Comparison of ENCODE assay signal across 12 cellular contexts in the genomic region with DNA sequence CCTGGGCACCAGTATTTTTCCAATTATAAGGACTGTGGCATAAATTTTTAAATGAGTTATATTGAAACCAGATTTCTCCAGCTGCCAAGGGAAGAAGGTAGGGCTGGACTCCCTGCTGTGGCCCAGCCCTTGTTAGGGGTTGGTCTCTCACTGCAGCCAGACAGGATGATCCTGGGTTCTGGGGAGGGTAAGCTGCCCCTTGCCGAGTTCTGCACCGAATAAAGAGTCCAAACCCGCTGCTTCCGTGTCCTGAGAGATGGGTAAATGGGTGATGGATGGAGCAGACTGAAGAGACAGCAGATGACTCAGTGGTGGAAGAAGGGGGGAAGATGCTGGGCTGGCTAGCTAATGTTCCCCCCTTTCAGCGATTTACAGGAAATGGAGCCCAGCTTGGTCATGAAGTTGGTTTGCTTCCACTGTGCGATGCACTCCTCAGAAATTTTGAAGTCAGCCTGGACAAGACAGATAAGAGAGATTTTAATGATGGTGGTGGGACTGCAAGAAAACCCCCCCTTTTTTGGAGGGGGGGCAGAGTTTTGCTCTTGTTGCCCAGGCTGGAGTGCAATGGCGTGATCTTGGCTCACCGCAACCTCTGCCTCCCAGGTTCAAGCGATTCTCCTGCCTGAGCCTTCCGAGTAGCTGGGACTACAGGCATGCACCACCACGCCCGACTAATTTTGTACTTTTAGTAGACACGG. TPM values are rescaled to one million over a fixed set of nuclear protein-coding genes. Genes with fewer than 3 reads are reported as not detected.
DNase-seq lines count a peak whose midpoint lies in the region; ATAC-seq and TF ChIP-seq lines count a peak whose summit lies in the region.
"Had no signal": no experiment of that assay in that cellular context is flagged by ENCODE, and none has a peak within 500 bp of the region (broad histone marks: within the 10 kb centered on the region; RNA-seq: fewer than 3 reads in every experiment).

No MANE protein-coding gene starts in this region.

- no peak overlapping the region for H3K4me2 ChIP-seq in trophoblast cell (ENCODE audit: low read length)

- H3K27me3 Mint-ChIP-seq in osteocyte (ENCODE audit: unreplicated experiment): no peaks in the 10 kb centered on the region
- H3K27me3 Mint-ChIP-seq: naive B cell had no signal

- no peak overlapping the region for H2BK12ac ChIP-seq in trophoblast cell (ENCODE audit: low read length)

- ATAC-seq in HG02588 (IDR thresholded peaks at IDR 0.05; ENCODE audit: unreplicated experiment) (no peak), GM19467 (IDR thresholded peaks at IDR 0.05; ENCODE audit: unreplicated experiment) (no peak)

- no peak overlapping the region for H3K4ac ChIP-seq in trophoblast cell (ENCODE audit: low read depth, low read length)

- H4K91ac ChIP-seq in trophoblast cell (ENCODE audit: low read depth, low read length): no peak overlapping the region

- H3K9me3 ChIP-seq in SK-N-MC (ENCODE audit: low read depth, low read length) (no peaks in the 10 kb centered on the region), esophagus muscularis mucosa (no peaks in the 10 kb centered on the region), trophoblast cell (ENCODE audit: insufficient read depth, low read depth, low read length) (no peaks in the 10 kb centered on the region)

- H3K27me3 ChIP-seq in esophagus muscularis mucosa: no peaks in the 10 kb centered on the region
- no peaks in the 10 kb centered on the region for H3K27me3 ChIP-seq in trophoblast cell (ENCODE audit: insufficient read depth, low read length)
- H3K27me3 ChIP-seq: dorsolateral prefrontal cortex had no signal

- H3K14ac ChIP-seq in trophoblast cell (ENCODE audit: low read length): no peak overlapping the region

- H3K4me3 Mint-ChIP-seq in osteocyte (ENCODE audit: unreplicated experiment): peak overlapping the region; percentile 36
- H3K4me3 Mint-ChIP-seq: activated T-helper 1 cell treated with anti-CD3 and anti-CD28 coated beads, Interleukin-12 subunit alpha, Interleukin-12 subunit beta, Interleukin-2, Interleukin-4 antibody, amounts not matched to agents 30 ng/mL and 10 ng/mL and 1 ng/mL, durations not matched to agents 14 hours and 24 hours and 36 hours had no signal

- H2BK120ac ChIP-seq in trophoblast cell (ENCODE audit: insufficient read depth, low read length, poor library complexity): no peak overlapping the region

- H3K4me1 ChIP-seq in esophagus muscularis mucosa (peaks cover 4 to 29% (median 22%) of the 10 kb centered on the region in 4 donors), trophoblast cell (ENCODE audit: control insufficient read depth in 1 of 2, insufficient read depth in 2 of 2, low read length in 2 of 2) (peaks cover 4% of the 10 kb centered on the region in 2 experiments)

- intact Hi-C loops in esophagus muscularis mucosa (cut with DNase I): loop anchor here (10.0 kb wide), 1 partner anchor 261 kb away; no protein-coding TSS in a partner anchor

- H3K79me2 ChIP-seq in trophoblast cell (ENCODE audit: control insufficient read depth, insufficient read depth, low read length, poor library complexity): no peaks in the 10 kb centered on the region

- peaks cover 42% of the 10 kb centered on the region for H3K36me3 Mint-ChIP-seq in osteocyte (ENCODE audit: unreplicated experiment)

- no peaks in the 10 kb centered on the region for H3K9me3 Mint-ChIP-seq in osteocyte (ENCODE audit: unreplicated experiment)
- H3K9me3 Mint-ChIP-seq: activated T-helper 1 cell treated with anti-CD3 and anti-CD28 coated beads, Interleukin-12 subunit alpha, Interleukin-12 subunit beta, Interleukin-2, Interleukin-4 antibody, amounts not matched to agents 30 ng/mL and 10 ng/mL and 1 ng/mL, durations not matched to agents 14 hours and 24 hours and 36 hours; naive B cell had no signal

- no peak overlapping the region for H3K18ac ChIP-seq in trophoblast cell (ENCODE audit: low read length)

- H3K9ac ChIP-seq in SK-N-MC (ENCODE audit: insufficient read length) (no peak overlapping the region), trophoblast cell (ENCODE audit: low read length) (no peak overlapping the region)

- TF ChIP-seq EP300 in esophagus muscularis mucosa (IDR thresholded peaks at IDR 0.05): no peak

- DNase-seq in GM03348 (ENCODE audit: low spot score): peak; percentile 68
- DNase-seq in SK-N-MC (ENCODE audit: low read depth, low spot score): no peak
- no peak for DNase-seq in esophagus muscularis mucosa (ENCODE audit: extremely low spot score)
- no peak for DNase-seq in osteocyte (ENCODE audit: extremely low spot score, unreplicated experiment)
- DNase-seq in trophoblast cell: no peak
- DNase-seq in MV-4-11 (lab: John Stamatoyannopoulos, UW): no peak
- DNase-seq: naive B cell, NCI-H774 had no signal

- no peak overlapping the region for H2AK5ac ChIP-seq in trophoblast cell (ENCODE audit: low read length)

- H2BK5ac ChIP-seq in trophoblast cell (ENCODE audit: low read depth, low read length, poor library complexity): no peak overlapping the region

- no peak overlapping the region for H4K12ac ChIP-seq in trophoblast cell (ENCODE audit: low read depth, low read length)

- no peak for TF ChIP-seq POLR2A in esophagus muscularis mucosa (IDR thresholded peaks at IDR 0.05; ENCODE audit: low read depth)

- no peak for TF ChIP-seq CTCF in esophagus muscularis mucosa (IDR thresholded peaks at IDR 0.05)
- no peak for TF ChIP-seq CTCF in osteocyte (IDR thresholded peaks at IDR 0.05)

- no peak overlapping the region for H3K23ac ChIP-seq in trophoblast cell (ENCODE audit: low read length)

- H3K27ac Mint-ChIP-seq in osteocyte (ENCODE audit: unreplicated experiment): peak overlapping the region; percentile 88

- H2AFZ ChIP-seq in trophoblast cell (ENCODE audit: insufficient read depth, low read length, poor library complexity): no peak overlapping the region

- WGBS in esophagus muscularis mucosa: 74% methylated on average over 10 of the region's 13 CpGs
- WGBS in trophoblast cell (ENCODE audit: extremely low coverage, insufficient coverage, insufficient read length): no CpG with 5 or more reads among the region's 13 CpGs

- H3K27ac ChIP-seq in SK-N-MC: peak overlapping the region; percentile 56
- H3K27ac ChIP-seq in esophagus muscularis mucosa (replicated peaks in 1 of 4): peak overlapping the region; percentile 20 to 61 (median 34)
- no peak overlapping the region for H3K27ac ChIP-seq in trophoblast cell (ENCODE audit: low read depth, low read length)

- no peaks in the 10 kb centered on the region for H3K79me1 ChIP-seq in trophoblast cell (ENCODE audit: low read length)

- peaks cover 67% of the 10 kb centered on the region for H3K36me3 ChIP-seq in SK-N-MC (ENCODE audit: insufficient read depth, low read length)
- peaks cover 30 to 85% (median 79%) of the 10 kb centered on the region in 4 donors for H3K36me3 ChIP-seq in esophagus muscularis mucosa
- H3K36me3 ChIP-seq in trophoblast cell (ENCODE audit: control insufficient read depth in 1 of 2, insufficient read depth in 2 of 2, low read length in 2 of 2): peaks cover 64 to 72% of the 10 kb centered on the region in 2 experiments

- H3K4me1 Mint-ChIP-seq in osteocyte (ENCODE audit: unreplicated experiment): peaks cover 38% of the 10 kb centered on the region

- no peak overlapping the region for H4K8ac ChIP-seq in trophoblast cell (ENCODE audit: low read depth, low read length)

- no peak overlapping the region for H3K4me3 ChIP-seq in SK-N-MC
- H3K4me3 ChIP-seq in esophagus muscularis mucosa: no peak overlapping the region
- H3K4me3 ChIP-seq in trophoblast cell (ENCODE audit: low read depth, low read length): no peak overlapping the region
- H3K4me3 ChIP-seq: dorsolateral prefrontal cortex had no signal

RNA-seq across cellular contexts. Expression of a gene that starts 41.4 kb away (rescaled TPM):
- total RNA-seq in esophagus muscularis mucosa: 10 to 100 TPM; 34.1 to 55.7 (median 38.8) TPM
- 177 and 191 TPM in 2 replicates for total RNA-seq in osteocyte
- polyA plus RNA-seq in trophoblast cell (2013): 86.3 and 88.7 TPM in 2 replicates

RNA-seq across cellular contexts. Expression of a gene that starts 41.7 kb away (rescaled TPM):
- 10 to 100 TPM; 14.9 to 24.1 (median 18.6) TPM for total RNA-seq in esophagus muscularis mucosa
- total RNA-seq in osteocyte: 49.8 and 54.4 TPM in 2 replicates
- polyA plus RNA-seq in trophoblast cell (2013): 12.7 and 13.0 TPM in 2 replicates
